12 cellular contexts compared by ENCODE assay signal in genomic region chr3:149615731-149616221, GRCh38. TPM values are rescaled to one million over a fixed set of nuclear protein-coding genes. Genes with fewer than 3 reads are reported as not detected.
DNase-seq lines count a peak whose midpoint lies in the region; ATAC-seq, FAIRE-seq and TF ChIP-seq lines count a peak whose summit lies in the region.
"Had no signal": no experiment of that assay in that cellular context is flagged by ENCODE, and none has a peak within 500 bp of the region (broad histone marks: within the 10 kb centered on the region; RNA-seq: fewer than 3 reads in every experiment).

No MANE protein-coding gene starts in this region.

- H3K9me3 Mint-ChIP-seq in nephron: no peaks in the 10 kb centered on the region

- POLR2A ChIA-PET in endothelial cell of umbilical vein (lab: Charles Lee): interaction anchor here (1.6 to 2.9 kb wide), 2 partner anchors 40 to 42 kb away, joined by 7 to 8 read pairs; partner anchors contain the start of gene WWTR1

- DNase-seq in heart left ventricle (no peak), left ventricle myocardium superior (no peak), endothelial cell of umbilical vein (ENCODE audit: low read depth, low spot score) (peak; percentile 99), SHP77 treated with DMSO at 0.1 percent for 48 hours (lab: John Stamatoyannopoulos, UW) (no peak), substantia nigra (lab: John Stamatoyannopoulos, UW) (no peak), D341Med (ENCODE audit: low spot score) (no peak)
- no peak for DNase-seq in activated CD4-positive, alpha-beta T cell treated with anti-CD3 and anti-CD28 coated beads, Interleukin-2, amount 50 U/mL, for 48 hours
- DNase-seq: activated T-cell treated with anti-CD3 and anti-CD28 coated beads, Interleukin-2, amount 50 U/mL, for 1 hour; amniotic stem cell; NCI-H2171; testis had no signal

- peaks cover 9 to 97% (median 74%) of the 10 kb centered on the region in 12 donors for H3K4me1 ChIP-seq in heart left ventricle
- H3K4me1 ChIP-seq in endothelial cell of umbilical vein (ENCODE audit: control insufficient read depth, extremely low read depth, insufficient read depth, low read length): peaks cover 96% of the 10 kb centered on the region

- H3K79me2 ChIP-seq in endothelial cell of umbilical vein (ENCODE audit: control insufficient read depth, insufficient read depth, low read length): peaks cover 88% of the 10 kb centered on the region

- dilution Hi-C loops in endothelial cell of umbilical vein (cut with MboI; ENCODE audit: extremely low pct_ligation_motif_present, low sequenced_read_pairs): no loop called here

- intact Hi-C loops in heart left ventricle (cut with DNase I): loop anchor here in 4 of 10 donors (5.0 kb wide), 2 partner anchors 38 to 42 kb away; partner anchors contain the start of gene WWTR1 (in 3 of the 4)
- intact Hi-C loops in left ventricle myocardium superior (cut with micrococcal nuclease): no loop called here
- intact Hi-C loops in endothelial cell of umbilical vein (cut with micrococcal nuclease): loop anchor here (1.0 to 5.0 kb wide), 10 partner anchors 16 to 275 kb away; partner anchors contain the start of genes TM4SF1 and WWTR1

- peak overlapping the region; percentile 3 to 81 (median 72) for H3K27ac ChIP-seq in heart left ventricle
- H3K27ac ChIP-seq in endothelial cell of umbilical vein (ENCODE audit: insufficient read depth, low read depth, low read length): peak overlapping the region; percentile 99
- no peak overlapping the region for H3K27ac ChIP-seq in substantia nigra (ENCODE audit: low read depth, low read length, poor library complexity, severe bottlenecking)

- peaks cover 0 to 23% (median 0%) of the 10 kb centered on the region in 9 donors for H3K27me3 ChIP-seq in heart left ventricle
- no peaks in the 10 kb centered on the region for H3K27me3 ChIP-seq in endothelial cell of umbilical vein (ENCODE audit: control insufficient read depth in 2 of 2, insufficient read depth in 2 of 2, low read length in 2 of 2)
- H3K27me3 ChIP-seq: testis had no signal

- H4K20me1 ChIP-seq in endothelial cell of umbilical vein (replicated peaks; ENCODE audit: control insufficient read depth, extremely low read depth, insufficient read depth, low read length): no peaks in the 10 kb centered on the region

- peak overlapping the region; percentile 79 for H3K4me2 ChIP-seq in endothelial cell of umbilical vein (ENCODE audit: insufficient read depth, low read length)

- BruUV-seq in endothelial cell of umbilical vein (replicated peaks; lab: Mats Ljungman, UMichigan): no TSS peak

- peaks cover 4% of the 10 kb centered on the region for H3K36me3 Mint-ChIP-seq in nephron (ENCODE audit: low read depth)

- H3K4me3 ChIP-seq in heart left ventricle (peak overlapping the region in 1 of 12 donors; percentile 12), endothelial cell of umbilical vein (replicated peaks in 1 of 3; ENCODE audit: insufficient read depth in 1 of 3, low read depth in 1 of 3, low read length in 3 of 3) (no peak overlapping the region)
- H3K4me3 ChIP-seq: testis had no signal

- peak overlapping the region in 2 of 3 experiments; percentile 55 to 59 for H3K27ac Mint-ChIP-seq in nephron

- no peaks in the 10 kb centered on the region for H3K9me3 ChIP-seq in heart left ventricle
- no peaks in the 10 kb centered on the region for H3K9me3 ChIP-seq in endothelial cell of umbilical vein (replicated peaks; ENCODE audit: control insufficient read depth, insufficient read depth, low read length)
- H3K9me3 ChIP-seq: testis had no signal

- peak overlapping the region; percentile 94 for H3K9ac ChIP-seq in endothelial cell of umbilical vein (replicated peaks; ENCODE audit: extremely low read depth, insufficient read depth, low read length)

- TF ChIP-seq POLR2A in heart left ventricle (IDR thresholded peaks at IDR 0.05): no peak
- TF ChIP-seq POLR2A in endothelial cell of umbilical vein (IDR thresholded peaks at IDR 0.05; ENCODE audit: low read depth, low read length): peak; percentile 86

- WGBS in heart left ventricle, 4 donors: 52 to 69% (median 53%) methylated on average over 6 of the region's 6 CpGs

- TF ChIP-seq CTCF in heart left ventricle (IDR thresholded peaks at IDR 0.05) (no peak), endothelial cell of umbilical vein (IDR thresholded peaks at IDR 0.05; ENCODE audit: extremely low read depth in 1 of 2, insufficient read depth in 1 of 2, low read depth in 1 of 2, low read length in 2 of 2) (no peak), nephron (IDR thresholded peaks at IDR 0.05; ENCODE audit: unreplicated experiment in 3 of 3) (no peak)

- no peaks in the 10 kb centered on the region for H3K9me1 ChIP-seq in endothelial cell of umbilical vein (replicated peaks; ENCODE audit: control insufficient read depth, extremely low read depth, insufficient read depth, low read length)

- H3K4me3 Mint-ChIP-seq in nephron: no peak overlapping the region

- CTCF ChIA-PET in endothelial cell of umbilical vein (lab: Charles Lee): interaction anchor here (1.0 to 2.0 kb wide), 6 partner anchors 10 to 102 kb away, joined by 3 to 8 read pairs (median 3); partner anchors contain the start of gene WWTR1

- peak; percentile 92 for FAIRE-seq in endothelial cell of umbilical vein (lab: Jason Lieb, UNC)

- H2AFZ ChIP-seq in endothelial cell of umbilical vein (ENCODE audit: low read depth, low read length): no peak overlapping the region

- H3K27me3 Mint-ChIP-seq in nephron (ENCODE audit: low read depth): no peaks in the 10 kb centered on the region

- H3K36me3 ChIP-seq in heart left ventricle: no peaks in the 10 kb centered on the region
- H3K36me3 ChIP-seq in endothelial cell of umbilical vein (ENCODE audit: control insufficient read depth in 2 of 2, extremely low read depth in 1 of 2, insufficient read depth in 2 of 2, low read length in 2 of 2): peaks cover 4% of the 10 kb centered on the region in 2 experiments

- peaks cover 78% of the 10 kb centered on the region for H3K4me1 Mint-ChIP-seq in nephron

- peak in 3 of 4 donors; percentile 3 to 59 (median 7) for ATAC-seq in heart left ventricle
- ATAC-seq in left ventricle myocardium superior: no peak

TF ChIP-seq in endothelial cell of umbilical vein, 7 proteins besides CTCF, POLR2A, EP300 and RAD21:
- TF ChIP-seq POLR2AphosphoS5 (IDR thresholded peaks at IDR 0.05; ENCODE audit: insufficient read depth, low read depth, low read length): peak; percentile 97
- TF ChIP-seq MYC (IDR thresholded peaks at IDR 0.05; ENCODE audit: low read depth, low read length): peak; percentile 42
- no peak for TF ChIP-seq EZH2 (IDR thresholded peaks at IDR 0.05; ENCODE audit: borderline replicate concordance, low read depth, low read length, severe bottlenecking)
- TF ChIP-seq FOS (IDR thresholded peaks at IDR 0.05; ENCODE audit: borderline replicate concordance, insufficient read depth, low read length): peak; percentile 99
- TF ChIP-seq JUN (IDR thresholded peaks at IDR 0.05; ENCODE audit: borderline replicate concordance, insufficient read depth, insufficient read length, low read depth): peak; percentile 99
- no peak for TF ChIP-seq MAX (IDR thresholded peaks at IDR 0.05; ENCODE audit: insufficient read depth, insufficient read length)
- peak; percentile 95 for TF ChIP-seq GATA2 (IDR thresholded peaks at IDR 0.05; ENCODE audit: insufficient read depth, insufficient read length, low read depth, low read length)

RNA-seq across cellular contexts. Expression of gene WWTR1, which starts 42.0 kb away (rescaled TPM):
- total RNA-seq in heart left ventricle (10 to 100 TPM; 32.5 to 71.7 (median 41.2) TPM), left ventricle myocardium superior (40.0 TPM), endothelial cell of umbilical vein (210 and 262 TPM in 2 replicates)
- polyA plus RNA-seq in heart left ventricle (10 to 100 TPM; 14.5 to 42.3 TPM), endothelial cell of umbilical vein (341 and 347 TPM in 2 replicates)
- 377 and 383 TPM in 2 replicates for polyA plus RNA-seq in endothelial cell of umbilical vein (2011; cell fraction: cytosol; rRNA removed)
- polyA plus RNA-seq in endothelial cell of umbilical vein (2011; cell fraction: nucleus; rRNA removed): 267 and 297 TPM in 2 replicates
- polyA plus RNA-seq in endothelial cell of umbilical vein (2012): 283 and 286 TPM in 2 replicates
- 706 and 787 TPM in 2 replicates for polyA minus RNA-seq in endothelial cell of umbilical vein
- polyA minus RNA-seq in endothelial cell of umbilical vein (2011; cell fraction: cytosol; rRNA and poly(A)+ RNA removed): 40.0 TPM
- 445 and 582 TPM in 2 replicates for polyA minus RNA-seq in endothelial cell of umbilical vein (2011; cell fraction: nucleus; rRNA and poly(A)+ RNA removed)
